Comparison of ENCODE assay signal across 9 cellular contexts in the genomic region with DNA sequence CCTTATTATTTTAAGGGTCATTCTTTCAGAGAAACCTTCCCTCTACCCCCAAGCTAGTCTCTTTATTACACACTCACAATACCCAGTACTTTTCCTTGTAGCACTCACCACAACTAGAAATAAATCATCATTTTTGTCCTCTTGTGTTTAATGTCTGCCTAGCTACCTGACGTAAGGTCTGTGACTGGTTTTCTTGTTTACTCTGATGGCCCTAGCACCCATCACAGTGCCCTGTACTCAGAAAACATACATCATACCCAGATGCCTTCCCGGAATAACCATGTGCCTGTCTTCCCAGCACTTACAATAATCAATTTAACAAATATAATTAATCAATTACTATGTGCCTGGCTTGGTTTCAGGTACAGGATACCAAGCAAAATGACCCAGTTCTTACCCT. TPM values are rescaled to one million over a fixed set of nuclear protein-coding genes. Genes with fewer than 3 reads are reported as not detected.
DNase-seq lines count a peak whose midpoint lies in the region; ATAC-seq and TF ChIP-seq lines count a peak whose summit lies in the region.
"Had no signal": no experiment of that assay in that cellular context is flagged by ENCODE, and none has a peak within 500 bp of the region (broad histone marks: within the 10 kb centered on the region; RNA-seq: fewer than 3 reads in every experiment).

No MANE protein-coding gene starts in this region.

- H2BK120ac ChIP-seq in H9 (ENCODE audit: low read depth, low read length, poor library complexity, severe bottlenecking): no peak overlapping the region

- TF ChIP-seq POLR2A in sigmoid colon (IDR thresholded peaks at IDR 0.05): no peak

- H3K23ac ChIP-seq in H9 (ENCODE audit: insufficient read length, low read depth, low read length): no peak overlapping the region

- no peak overlapping the region for H2BK20ac ChIP-seq in H9 (ENCODE audit: low read depth, low read length, poor library complexity, severe bottlenecking)

- no peaks in the 10 kb centered on the region for H4K20me1 ChIP-seq in H9 (ENCODE audit: control insufficient read depth, insufficient read depth, insufficient read length)

- WGBS in H9 (ENCODE audit: extremely low coverage, insufficient read length, low lambda C conversion rate): 100% methylated on average over 1 of the region's 2 CpGs
- WGBS in sigmoid colon, 2 donors: 91 to 97% methylated on average over 2 of the region's 2 CpGs

- no peak for TF ChIP-seq CTCF in H9 (conservative IDR thresholded peaks at IDR 0.05)
- TF ChIP-seq CTCF in sigmoid colon (IDR thresholded peaks at IDR 0.05): no peak

- H3K27ac ChIP-seq in H9 (ENCODE audit: insufficient read length, low read depth, low read length): no peak overlapping the region
- H3K27ac ChIP-seq in epithelial cell of prostate: peak overlapping the region; percentile 99
- peak overlapping the region; percentile 60 to 92 (median 80) for H3K27ac ChIP-seq in sigmoid colon

- H3K79me2 ChIP-seq in H9 (ENCODE audit: insufficient read depth, low read length): no peaks in the 10 kb centered on the region

- H3K9ac ChIP-seq in H9 (ENCODE audit: extremely low read depth, insufficient read length, low read length): no peak overlapping the region

- H3K27ac Mint-ChIP-seq in H9: peak overlapping the region; percentile 17 to 99 (median 70); a peak in 6 of 7 replicates
- peak overlapping the region; percentile 81 to 84 for H3K27ac Mint-ChIP-seq in T-cell

- H3K4me3 ChIP-seq in sigmoid colon: no peak overlapping the region

- H3K4me1 Mint-ChIP-seq in H9 (peaks cover 45 to 53% of the 10 kb centered on the region in 2 experiments), T-cell (peaks cover 59 to 68% (median 65%) of the 10 kb centered on the region in 3 donors)

- H3K27me3 ChIP-seq in H9 (ENCODE audit: insufficient read depth, low read length) (no peaks in the 10 kb centered on the region), sigmoid colon (no peaks in the 10 kb centered on the region)

- peaks cover 21% of the 10 kb centered on the region; the same call in 1 of the 2 replicates for H3K4me1 ChIP-seq in H9 (ENCODE audit: insufficient read depth, low read length)
- H3K4me1 ChIP-seq in sigmoid colon: peaks cover 0 to 44% (median 29%) of the 10 kb centered on the region in 4 donors

- H3K56ac ChIP-seq in H9 (ENCODE audit: insufficient read length, low read depth, low read length): no peak overlapping the region

- H3K4me3 Mint-ChIP-seq in H9 (no peak overlapping the region), T-cell (peak overlapping the region in 1 of 3 donors; percentile 81)

- H3K4ac ChIP-seq in H9 (ENCODE audit: low read depth, low read length): no peak overlapping the region

- H3K36me3 Mint-ChIP-seq in H9 (ENCODE audit: insufficient read depth in 1 of 3, low read depth in 3 of 3) (peaks cover 0 to 1% (median 0%) of the 10 kb centered on the region in 3 experiments; a peak in 1 of 7 replicates), T-cell (no peaks in the 10 kb centered on the region)

- H3K36me3 ChIP-seq in sigmoid colon: no peaks in the 10 kb centered on the region

- H3K79me1 ChIP-seq in H9 (ENCODE audit: insufficient read depth, low read depth, low read length, poor library complexity, severe bottlenecking): no peaks in the 10 kb centered on the region

- no peak overlapping the region for H3K18ac ChIP-seq in H9 (ENCODE audit: insufficient read length, low read depth, low read length)

- no peak overlapping the region for H2BK12ac ChIP-seq in H9 (ENCODE audit: insufficient read length, low read depth, low read length)

- CTCF ChIA-PET in T-cell (lab: Charles Lee): no interaction called here

- no peak overlapping the region for H4K91ac ChIP-seq in H9 (ENCODE audit: insufficient read length, low read depth, low read length)

- DNase-seq in H9: no peak
- DNase-seq in T-cell: no peak
- DNase-seq in epithelial cell of prostate (ENCODE audit: low read depth, low spot score): no peak
- DNase-seq in sigmoid colon: no peak
- no peak for DNase-seq in NCI-H82 (lab: John Stamatoyannopoulos, UW)
- DNase-seq in COLO668 (lab: John Stamatoyannopoulos, UW; ENCODE audit: unreplicated experiment): no peak
- DNase-seq in Ammon's horn (ENCODE audit: low spot score): no peak
- no peak for DNase-seq in HCEC 1CT
- DNase-seq: NCI-H1436 had no signal

- H3K9me3 ChIP-seq in H9 (ENCODE audit: control insufficient read depth, low read depth, low read length) (no peaks in the 10 kb centered on the region), sigmoid colon (no peaks in the 10 kb centered on the region)

- no peak overlapping the region for H4K8ac ChIP-seq in H9 (replicated peaks; ENCODE audit: insufficient read length, low read depth, low read length)

- POLR2A ChIA-PET in T-cell (lab: Charles Lee): no interaction called here

- H2BK15ac ChIP-seq in H9 (ENCODE audit: low read depth, low read length): no peak overlapping the region

- H3K27me3 Mint-ChIP-seq in H9 (ENCODE audit: low read depth) (no peaks in the 10 kb centered on the region; the same call in 1 of the 2 replicates), T-cell (no peaks in the 10 kb centered on the region)

- H3K23me2 ChIP-seq in H9 (ENCODE audit: insufficient read length, low read depth, low read length, poor library complexity, severe bottlenecking): no peaks in the 10 kb centered on the region

- no peak overlapping the region for H2AK5ac ChIP-seq in H9 (ENCODE audit: insufficient read length, low read length)

- H3K9me3 Mint-ChIP-seq in H9 (no peaks in the 10 kb centered on the region), T-cell (no peaks in the 10 kb centered on the region)

- H3K4me2 ChIP-seq in H9 (ENCODE audit: insufficient read depth, insufficient read length, low read length): no peak overlapping the region

- TF ChIP-seq EP300 in sigmoid colon (IDR thresholded peaks at IDR 0.05): no peak

- no peak overlapping the region for H2AFZ ChIP-seq in H9 (ENCODE audit: low read length)

- H3T11ph ChIP-seq in H9 (ENCODE audit: low read length): no peak overlapping the region

- no peak overlapping the region for H3K14ac ChIP-seq in H9 (ENCODE audit: insufficient read depth, low read length)

- no peak overlapping the region for H4K5ac ChIP-seq in H9 (ENCODE audit: insufficient read length, low read depth, low read length)

- intact Hi-C loops in sigmoid colon (cut with DNase I): no loop called here

- ATAC-seq in T-cell (replicated peaks in 1 of 4): no peak

- no peak overlapping the region for H2BK5ac ChIP-seq in H9 (ENCODE audit: insufficient read length, low read length)

RNA-seq across cellular contexts. Expression of gene IER3, which starts 25.8 kb away (rescaled TPM):
- total RNA-seq in H9 (2021): 42.9 and 43.5 TPM in 2 replicates
- 10 to 100 TPM in 4 of 5 donors, 1 to 10 TPM in 1; 8.9 to 30.8 (median 12.4) TPM for total RNA-seq in T-cell
- total RNA-seq in sigmoid colon: 10 to 100 TPM; 20.1 to 65.3 (median 21.9) TPM
- 100 to 1,000 TPM; 133 to 193 (median 153) TPM for polyA plus RNA-seq in sigmoid colon

RNA-seq across cellular contexts. Expression of gene FLOT1, which starts 27.7 kb away (rescaled TPM):
- 107 and 111 TPM in 2 replicates for total RNA-seq in H9 (2021)
- 100 to 1,000 TPM in 1 of 5 donors, 10 to 100 TPM in 4; 62.2 to 109 (median 74.2) TPM for total RNA-seq in T-cell
- total RNA-seq in sigmoid colon: 100 to 1,000 TPM; 141 to 206 (median 160) TPM
- 100 to 1,000 TPM; 174 to 194 (median 188) TPM for polyA plus RNA-seq in sigmoid colon

RNA-seq across cellular contexts. Expression of gene TUBB, which starts 50.0 kb away (rescaled TPM):
- total RNA-seq in H9 (2021): 1,719 and 1,734 TPM in 2 replicates
- 100 to 1,000 TPM; 108 to 246 (median 202) TPM for total RNA-seq in T-cell
- total RNA-seq in sigmoid colon: 100 to 1,000 TPM; 245 to 287 (median 267) TPM
- 100 to 1,000 TPM in 2 of 3 donors, 10 to 100 TPM in 1; 96.1 to 306 (median 111) TPM for polyA plus RNA-seq in sigmoid colon

RNA-seq across cellular contexts. Expression of gene MDC1, which starts 53.1 kb away (rescaled TPM):
- 72.2 and 77.6 TPM in 2 replicates for total RNA-seq in H9 (2021)
- 10 to 100 TPM; 42.3 to 69.7 (median 53.4) TPM for total RNA-seq in T-cell
- 10 to 100 TPM in 1 of 4 donors, 1 to 10 TPM in 3; 5.4 to 16.1 (median 6.7) TPM for total RNA-seq in sigmoid colon
- polyA plus RNA-seq in sigmoid colon: 10 to 100 TPM in 1 of 3 donors, 1 to 10 TPM in 2; 1.8 to 17.4 (median 3.7) TPM
